Comparison of ENCODE assay signal across 9 cellular contexts in the genomic region with DNA sequence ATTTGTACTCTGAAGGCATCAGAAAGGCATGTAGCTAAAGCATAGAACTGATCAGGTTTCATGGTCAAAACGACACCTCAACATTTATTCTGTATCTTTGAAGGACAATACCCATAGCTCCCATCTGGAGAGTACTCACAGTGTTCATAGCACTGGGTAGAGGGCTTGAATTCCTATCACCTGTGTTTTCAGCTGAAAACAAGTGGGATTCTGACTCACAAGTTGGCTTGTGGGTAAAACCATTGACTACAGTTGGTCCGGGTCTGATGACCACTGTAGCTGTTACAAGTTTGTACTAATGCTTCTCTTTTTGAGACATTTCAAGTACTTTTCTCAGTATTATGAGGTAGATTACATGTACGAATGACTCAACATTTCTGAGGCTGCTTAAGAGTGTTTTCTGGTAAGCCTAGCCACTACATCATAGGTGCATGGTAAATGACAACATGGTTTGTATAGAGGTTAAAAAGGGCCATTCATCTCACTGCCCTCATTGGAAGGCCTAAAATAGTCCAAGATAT.
DNase-seq lines count a peak whose midpoint lies in the region; ATAC-seq and TF ChIP-seq lines count a peak whose summit lies in the region.
"Had no signal": no experiment of that assay in that cellular context is flagged by ENCODE, and none has a peak within 500 bp of the region (broad histone marks: within the 10 kb centered on the region; RNA-seq: fewer than 3 reads in every experiment).

No MANE protein-coding gene starts in this region.

- no peak overlapping the region for H3K4me3 ChIP-seq in fibroblast of villous mesenchyme (ENCODE audit: low read depth, low read length)
- H3K4me3 ChIP-seq in upper lobe of right lung: no peak overlapping the region
- H3K4me3 ChIP-seq: thoracic aorta had no signal

- no peaks in the 10 kb centered on the region for H3K9me3 Mint-ChIP-seq in T-cell

- CTCF ChIA-PET in T-cell (lab: Charles Lee): interaction anchor here in 1 of 2 donors (0.7 kb wide), 1 partner anchor 80 kb away, joined by 4 read pairs; no protein-coding TSS in a partner anchor

- H3K36me3 Mint-ChIP-seq in T-cell: no peaks in the 10 kb centered on the region

- H3K4me1 ChIP-seq in upper lobe of right lung: peaks cover 22% of the 10 kb centered on the region

- DNase-seq in Daoy (ENCODE audit: low read depth): peak; percentile 68
- peak in 1 of 34 experiments; percentile 10 for DNase-seq in T-cell
- DNase-seq in fibroblast of villous mesenchyme (ENCODE audit: low read depth): peak; percentile 87
- DNase-seq in upper lobe of right lung: no peak
- no peak for DNase-seq in D341Med (ENCODE audit: low spot score)
- no peak for DNase-seq in activated CD8-positive, alpha-beta memory T cell treated with anti-CD3 and anti-CD28 coated beads, Interleukin-2, amount 50 U/mL, for 48 hours

- no peaks in the 10 kb centered on the region for H3K27me3 Mint-ChIP-seq in T-cell

- H3K27me3 ChIP-seq in upper lobe of right lung: no peaks in the 10 kb centered on the region

- H3K27ac ChIP-seq in upper lobe of right lung: peak overlapping the region; percentile 52

- intact Hi-C loops in upper lobe of right lung (cut with DNase I): no loop called here

- POLR2A ChIA-PET in T-cell (lab: Charles Lee): interaction anchor here (0.6 kb wide), 4 partner anchors 11 to 607 kb away, joined by 3 to 12 read pairs (median 6); no protein-coding TSS in a partner anchor

- H3K27ac Mint-ChIP-seq in T-cell: peak overlapping the region; percentile 54 to 68

- H3K9me3 ChIP-seq in upper lobe of right lung: no peaks in the 10 kb centered on the region
- H3K9me3 ChIP-seq: thoracic aorta had no signal

- TF ChIP-seq CTCF in fibroblast of villous mesenchyme (IDR thresholded peaks at IDR 0.05; ENCODE audit: insufficient read depth, low read depth, low read length) (no peak), upper lobe of right lung (IDR thresholded peaks at IDR 0.05) (no peak)

- H3K36me3 ChIP-seq in upper lobe of right lung: no peaks in the 10 kb centered on the region
- H3K36me3 ChIP-seq: thoracic aorta had no signal

- H3K4me3 Mint-ChIP-seq in T-cell: no peak overlapping the region

- H3K4me1 Mint-ChIP-seq in T-cell: peaks cover 55 to 71% (median 66%) of the 10 kb centered on the region in 3 donors

- ATAC-seq in HG02763 (IDR thresholded peaks at IDR 0.05; ENCODE audit: unreplicated experiment) (peak; percentile 30), T-cell (replicated peaks in 1 of 4) (peak in 3 of 4 experiments; percentile 33 to 35 (median 34)), upper lobe of right lung (peak; percentile 80), GM19455 (IDR thresholded peaks at IDR 0.05; ENCODE audit: unreplicated experiment) (no peak)

Comparison
In these comparisons a context has a peak if more than half of its experiments do, and no peak if none do; other contexts are left out.
1. DNase-seq: peak in Daoy (single experiment) and fibroblast of villous mesenchyme (single experiment); none in upper lobe of right lung (single experiment), D341Med (single experiment) and activated CD8-positive, alpha-beta memory T cell treated with anti-CD3 and anti-CD28 coated beads, Interleukin-2, amount 50 U/mL, for 48 hours (single experiment).